Comparison of ENCODE assay signal across 16 cellular contexts in the genomic region with DNA sequence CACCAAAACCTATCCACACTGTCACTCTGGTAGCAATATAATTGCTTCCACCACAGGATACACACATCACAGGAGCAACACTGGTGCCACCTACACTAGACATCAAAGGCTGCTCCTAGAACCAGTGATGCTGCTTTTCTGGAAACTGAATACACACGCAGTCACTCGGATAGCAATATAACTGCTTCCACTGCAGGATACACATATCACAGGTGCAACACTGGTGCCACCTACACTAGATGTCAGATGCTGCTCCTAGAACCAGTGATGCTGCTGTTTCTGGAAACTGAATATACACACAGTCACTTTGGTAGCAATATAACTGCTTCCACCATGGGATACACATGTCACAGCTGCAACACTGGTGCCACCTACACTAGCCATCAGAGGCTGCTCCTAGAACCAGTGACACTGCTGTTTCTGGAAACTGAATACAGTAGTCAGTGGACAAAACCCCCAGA. TPM values are rescaled to one million over a fixed set of nuclear protein-coding genes. Genes with fewer than 3 reads are reported as not detected.
A peak's percentile ranks its signal among the peaks of the same experiment; 100 is the strongest.
DNase-seq lines count a peak whose midpoint lies in the region; ATAC-seq and TF ChIP-seq lines count a peak whose summit lies in the region.
"Had no signal": no experiment of that assay in that cellular context is flagged by ENCODE, and none has a peak within 500 bp of the region (broad histone marks: within the 10 kb centered on the region; RNA-seq: fewer than 3 reads in every experiment).

No MANE protein-coding gene starts in this region.

- H3K27ac Mint-ChIP-seq in activated CD4-positive, alpha-beta T cell treated with anti-CD3 and anti-CD28 coated beads for 36 hours = peak overlapping the region; percentile 48
- H3K27ac Mint-ChIP-seq in activated CD8-positive, alpha-beta T cell treated with anti-CD3 and anti-CD28 coated beads, Interleukin-2, amount 10 ng/mL, durations not matched to agents 7 days and 5 days = peak overlapping the region; percentile 77
- H3K27ac Mint-ChIP-seq: memory B cell had no signal

- peak; percentile 65 for DNase-seq in activated CD4-positive, alpha-beta T cell treated with anti-CD3 and anti-CD28 coated beads for 36 hours
- DNase-seq in activated CD4-positive, alpha-beta T cell treated with anti-CD3 and anti-CD28 coated beads for 4 hours = no peak
- DNase-seq in activated CD8-positive, alpha-beta T cell treated with anti-CD3 and anti-CD28 coated beads, Interleukin-2, amount 10 ng/mL, durations not matched to agents 7 days and 5 days = peak; percentile 35
- DNase-seq in HCEC 1CT = no peak
- no peak for DNase-seq in activated CD8-positive, alpha-beta memory T cell treated with anti-CD3 and anti-CD28 coated beads, Interleukin-2, amount 50 U/mL, for 4 hours
- DNase-seq in amygdala (lab: John Stamatoyannopoulos, UW) = no peak
- DNase-seq: amniotic stem cell; NK-92 treated with Interleukin-12 subunit alpha and Interleukin-12 subunit beta, amount 100 ng/mL, for 24 hours; transverse colon had no signal

- no peaks in the 10 kb centered on the region for H3K27me3 Mint-ChIP-seq in activated CD4-positive, alpha-beta T cell treated with anti-CD3 and anti-CD28 coated beads for 36 hours
- H3K27me3 Mint-ChIP-seq in activated CD8-positive, alpha-beta T cell treated with anti-CD3 and anti-CD28 coated beads, Interleukin-2, amount 10 ng/mL, durations not matched to agents 7 days and 5 days (ENCODE audit: low read depth) = no peaks in the 10 kb centered on the region
- H3K27me3 Mint-ChIP-seq: memory B cell had no signal

- H3K36me3 ChIP-seq in neutrophil = no peaks in the 10 kb centered on the region
- H3K36me3 ChIP-seq: transverse colon had no signal

- POLR2A ChIA-PET in activated CD4-positive, alpha-beta T cell treated with anti-CD3 and anti-CD28 coated beads for 36 hours (lab: Charles Lee) = interaction anchor here (0.6 to 2.2 kb wide), 8 partner anchors 11 to 64 kb away, joined by 3 to 11 read pairs (median 3); no protein-coding TSS in a partner anchor
- POLR2A ChIA-PET in activated CD8-positive, alpha-beta T cell treated with anti-CD3 and anti-CD28 coated beads, Interleukin-2, amount 10 ng/mL, durations not matched to agents 7 days and 5 days (lab: Charles Lee) = interaction anchor here (0.7 to 2.7 kb wide), 19 partner anchors 8 to 66 kb away, joined by 3 to 25 read pairs (median 5); partner anchors contain the start of gene TNFSF10

- H3K4me1 Mint-ChIP-seq in activated CD4-positive, alpha-beta T cell treated with anti-CD3 and anti-CD28 coated beads for 36 hours = peaks cover 24% of the 10 kb centered on the region
- peaks cover 61% of the 10 kb centered on the region for H3K4me1 Mint-ChIP-seq in activated CD8-positive, alpha-beta T cell treated with anti-CD3 and anti-CD28 coated beads, Interleukin-2, amount 10 ng/mL, durations not matched to agents 7 days and 5 days (ENCODE audit: low read depth)

- peak; percentile 82 for ATAC-seq in activated CD4-positive, alpha-beta T cell treated with anti-CD3 and anti-CD28 coated beads for 36 hours
- ATAC-seq in HG03159 (IDR thresholded peaks at IDR 0.05; ENCODE audit: unreplicated experiment) = peak; percentile 31
- peak; percentile 66 for ATAC-seq in activated CD8-positive, alpha-beta T cell treated with anti-CD3 and anti-CD28 coated beads, Interleukin-2, amount 10 ng/mL, durations not matched to agents 7 days and 5 days

- peak overlapping the region; percentile 15 for H3K4me3 Mint-ChIP-seq in activated CD4-positive, alpha-beta T cell treated with anti-CD3 and anti-CD28 coated beads for 36 hours
- no peak overlapping the region for H3K4me3 Mint-ChIP-seq in activated CD8-positive, alpha-beta T cell treated with anti-CD3 and anti-CD28 coated beads, Interleukin-2, amount 10 ng/mL, durations not matched to agents 7 days and 5 days
- H3K4me3 Mint-ChIP-seq: memory B cell had no signal

- H3K4me1 ChIP-seq in neutrophil (ENCODE audit: control insufficient read depth in 1 of 2, insufficient read depth in 1 of 2, low read depth in 1 of 2, low read length in 1 of 2) = peaks cover 27 to 29% of the 10 kb centered on the region in 2 experiments
- H3K4me1 ChIP-seq: transverse colon had no signal

- intact Hi-C loops in activated CD4-positive, alpha-beta T cell treated with anti-CD3 and anti-CD28 coated beads for 36 hours (cut with DNase I, micrococcal nuclease) = loop anchor here (1.0 to 2.0 kb wide), 9 partner anchors 8 to 62 kb away; no protein-coding TSS in a partner anchor

- peak overlapping the region; percentile 73 for H3K27ac ChIP-seq in neutrophil
- H3K27ac ChIP-seq: SK-N-MC, transverse colon had no signal

- TF ChIP-seq CTCF in neutrophil (IDR thresholded peaks at IDR 0.05) = no peak

- no peaks in the 10 kb centered on the region for H3K36me3 Mint-ChIP-seq in activated CD4-positive, alpha-beta T cell treated with anti-CD3 and anti-CD28 coated beads for 36 hours (ENCODE audit: low read depth)
- H3K36me3 Mint-ChIP-seq in activated CD8-positive, alpha-beta T cell treated with anti-CD3 and anti-CD28 coated beads, Interleukin-2, amount 10 ng/mL, durations not matched to agents 7 days and 5 days (ENCODE audit: low read depth) = peaks cover 5% of the 10 kb centered on the region
- H3K36me3 Mint-ChIP-seq: memory B cell had no signal

- H3K9me3 Mint-ChIP-seq in activated CD4-positive, alpha-beta T cell treated with anti-CD3 and anti-CD28 coated beads for 36 hours (ENCODE audit: low read depth) = no peaks in the 10 kb centered on the region
- peaks cover 3% of the 10 kb centered on the region for H3K9me3 Mint-ChIP-seq in activated CD8-positive, alpha-beta T cell treated with anti-CD3 and anti-CD28 coated beads, Interleukin-2, amount 10 ng/mL, durations not matched to agents 7 days and 5 days (ENCODE audit: insufficient read depth)
- H3K9me3 Mint-ChIP-seq: memory B cell had no signal

- peak overlapping the region; percentile 3 to 39 for H3K4me3 ChIP-seq in neutrophil (ENCODE audit: low read depth in 1 of 2, low read length in 1 of 2)
- H3K4me3 ChIP-seq: SK-N-MC, skin epidermis, transverse colon had no signal

- H3K27me3 ChIP-seq in neutrophil = no peaks in the 10 kb centered on the region
- H3K27me3 ChIP-seq: transverse colon had no signal

- H3K9me3 ChIP-seq in neutrophil = no peaks in the 10 kb centered on the region
- H3K9me3 ChIP-seq: transverse colon had no signal

- CTCF ChIA-PET in activated CD4-positive, alpha-beta T cell treated with anti-CD3 and anti-CD28 coated beads for 36 hours (lab: Charles Lee) = interaction anchor here (0.7 to 4.5 kb wide), 20 partner anchors 9 to 104 kb away, joined by 3 to 29 read pairs (median 4); partner anchors contain the start of gene TNFSF10
- CTCF ChIA-PET in activated CD8-positive, alpha-beta T cell treated with anti-CD3 and anti-CD28 coated beads, Interleukin-2, amount 10 ng/mL, durations not matched to agents 7 days and 5 days (lab: Charles Lee) = interaction anchor here (0.9 to 4.7 kb wide), 22 partner anchors 7 to 198 kb away, joined by 3 to 69 read pairs (median 5); no protein-coding TSS in a partner anchor

RNA-seq across cellular contexts. Expression of gene TNFSF10, which starts 6.9 kb away (rescaled TPM):
- 10 to 100 TPM; 33.1 to 34.8 TPM for total RNA-seq in activated CD4-positive, alpha-beta T cell treated with anti-CD3 and anti-CD28 coated beads for 36 hours
- 100 to 1,000 TPM; 106 to 108 TPM for total RNA-seq in activated CD8-positive, alpha-beta T cell treated with anti-CD3 and anti-CD28 coated beads, Interleukin-2, amount 10 ng/mL, durations not matched to agents 7 days and 5 days
- total RNA-seq: A673, LHCN-M2 had no signal

Comparison
In these comparisons a context has a peak if more than half of its experiments do, and no peak if none do; other contexts are left out.
1. DNase-seq: peak in activated CD4-positive, alpha-beta T cell treated with anti-CD3 and anti-CD28 coated beads for 36 hours (single experiment) and activated CD8-positive, alpha-beta T cell treated with anti-CD3 and anti-CD28 coated beads, Interleukin-2, amount 10 ng/mL, durations not matched to agents 7 days and 5 days (single experiment); none in activated CD4-positive, alpha-beta T cell treated with anti-CD3 and anti-CD28 coated beads for 4 hours (0 of 2), HCEC 1CT (single experiment), activated CD8-positive, alpha-beta memory T cell treated with anti-CD3 and anti-CD28 coated beads, Interleukin-2, amount 50 U/mL, for 4 hours (single experiment) and amygdala (0 of 56).
2. ATAC-seq: peak in every context shown above with its lines; median percentile 82 in activated CD4-positive, alpha-beta T cell treated with anti-CD3 and anti-CD28 coated beads for 36 hours; 66 in activated CD8-positive, alpha-beta T cell treated with anti-CD3 and anti-CD28 coated beads, Interleukin-2, amount 10 ng/mL, durations not matched to agents 7 days and 5 days; 31 in HG03159.